Comparison of ENCODE assay signal across 9 cellular contexts in genomic region chr10:101272229-101272868, GRCh38. TPM values are rescaled to one million over a fixed set of nuclear protein-coding genes. Genes with fewer than 3 reads are reported as not detected.
DNase-seq lines count a peak whose midpoint lies in the region; ATAC-seq, FAIRE-seq and TF ChIP-seq lines count a peak whose summit lies in the region.
"Had no signal": no experiment of that assay in that cellular context is flagged by ENCODE, and none has a peak within 500 bp of the region (broad histone marks: within the 10 kb centered on the region; RNA-seq: fewer than 3 reads in every experiment).

No MANE protein-coding gene starts in this region.

- no peaks in the 10 kb centered on the region for H3K4me1 Mint-ChIP-seq in activated T-cell treated with anti-CD3 and anti-CD28 coated beads, Interleukin-2, amount 50 U/mL, for 72 hours (ENCODE audit: low read depth)

- peaks cover 36% of the 10 kb centered on the region for H3K27me3 Mint-ChIP-seq in activated T-cell treated with anti-CD3 and anti-CD28 coated beads, Interleukin-2, amount 50 U/mL, for 72 hours (ENCODE audit: low read depth)

- H3K4me3 ChIP-seq in Peyer's patch (no peak overlapping the region), fibroblast of pulmonary artery (replicated peaks; ENCODE audit: low read depth, low read length) (no peak overlapping the region), thyroid gland (replicated peaks in 1 of 3) (no peak overlapping the region)

- TF ChIP-seq CTCF in D721Med (IDR thresholded peaks at IDR 0.05; ENCODE audit: insufficient read depth, missing control alignments) (peak; percentile 81), Peyer's patch (IDR thresholded peaks at IDR 0.05) (peak; percentile 25 to 62 (median 61)), fibroblast of pulmonary artery (IDR thresholded peaks at IDR 0.05; ENCODE audit: low read length, missing control alignments) (peak; percentile 87), omental fat pad (IDR thresholded peaks at IDR 0.05) (no peak), thyroid gland (IDR thresholded peaks at IDR 0.05) (peak in 5 of 6 experiments; percentile 54 to 73 (median 66))

- no peak overlapping the region for H3K27ac ChIP-seq in Peyer's patch
- H3K27ac ChIP-seq in thyroid gland: no peak overlapping the region

- DNase-seq in D721Med (ENCODE audit: insufficient read length, low spot score) (peak; percentile 90), HT1080 (ENCODE audit: low read depth) (peak; percentile 64), Peyer's patch (peak; percentile 23 to 82 (median 61)), fibroblast of pulmonary artery (ENCODE audit: low read depth) (peak; percentile 71), omental fat pad (ENCODE audit: low spot score) (peak; percentile 44), thyroid gland (peak; percentile 59 to 63), GF-D8 (lab: John Stamatoyannopoulos, UW) (no peak)
- DNase-seq in activated T-cell treated with anti-CD3 and anti-CD28 coated beads, Interleukin-2, amount 50 U/mL, for 72 hours: peak; percentile 61 to 67

- ATAC-seq in activated T-cell treated with anti-CD3 and anti-CD28 coated beads, Interleukin-2, amount 50 U/mL, for 72 hours (replicated peaks in 1 of 2): peak; percentile 75 to 78
- ATAC-seq in omental fat pad (ENCODE audit: low FRiP score): peak; percentile 29

- no peaks in the 10 kb centered on the region for H3K9me3 Mint-ChIP-seq in activated T-cell treated with anti-CD3 and anti-CD28 coated beads, Interleukin-2, amount 50 U/mL, for 72 hours

- intact Hi-C loops in thyroid gland (cut with DNase I): loop anchor here (5.0 kb wide), 1 partner anchor 295 kb away; no protein-coding TSS in a partner anchor

- H3K27me3 ChIP-seq in Peyer's patch (no peaks in the 10 kb centered on the region), thyroid gland (no peaks in the 10 kb centered on the region)

- no peaks in the 10 kb centered on the region for H3K36me3 Mint-ChIP-seq in activated T-cell treated with anti-CD3 and anti-CD28 coated beads, Interleukin-2, amount 50 U/mL, for 72 hours (ENCODE audit: insufficient read depth in 2 of 2)

- 32 to 33% methylated on average over 13 of the region's 13 CpGs for WGBS in thyroid gland, 2 donors

- no peak overlapping the region for H3K27ac Mint-ChIP-seq in activated T-cell treated with anti-CD3 and anti-CD28 coated beads, Interleukin-2, amount 50 U/mL, for 72 hours

- H3K36me3 ChIP-seq in Peyer's patch (no peaks in the 10 kb centered on the region), thyroid gland (no peaks in the 10 kb centered on the region)

- H3K4me3 Mint-ChIP-seq in activated T-cell treated with anti-CD3 and anti-CD28 coated beads, Interleukin-2, amount 50 U/mL, for 72 hours: no peak overlapping the region

- H3K9me3 ChIP-seq in Peyer's patch (no peaks in the 10 kb centered on the region), thyroid gland (no peaks in the 10 kb centered on the region)

- TF ChIP-seq POLR2A in Peyer's patch (IDR thresholded peaks at IDR 0.05): no peak
- no peak for TF ChIP-seq POLR2A in thyroid gland (IDR thresholded peaks at IDR 0.05)

- FAIRE-seq in D721Med (lab: Jason Lieb, UNC): peak; percentile 56

- H3K4me1 ChIP-seq in Peyer's patch (no peaks in the 10 kb centered on the region), thyroid gland (no peaks in the 10 kb centered on the region)

RNA-seq across cellular contexts. Expression of gene LBX1, which starts 43.1 kb away (rescaled TPM):
- total RNA-seq in HT1080 (2014; rRNA removed; shearing (Covaris generic)): not detected in 2 replicates
- not detected in 2 replicates for polyA plus RNA-seq in HT1080 (2015; cell fraction: cytosol; rRNA removed)
- polyA plus RNA-seq in HT1080 (2015; cell fraction: nucleus; rRNA removed): not detected in 2 replicates
- not detected for total RNA-seq in Peyer's patch
- total RNA-seq in activated T-cell treated with anti-CD3 and anti-CD28 coated beads, Interleukin-2, amount 50 U/mL, for 72 hours: not detected
- not detected for total RNA-seq in omental fat pad
- not detected for total RNA-seq in thyroid gland
- total RNA-seq: activated CD8-positive, alpha-beta memory T cell treated with anti-CD3 and anti-CD28 coated beads for 36 hours had no signal

Comparison
In these comparisons a context has a peak if more than half of its experiments do, and no peak if none do; other contexts are left out.
1. CTCF ChIP-seq: peak in D721Med (single experiment), Peyer's patch (6 of 6), fibroblast of pulmonary artery (single experiment) and thyroid gland (5 of 6); none in omental fat pad (0 of 3).